ENCODE assay signal across 14 cellular contexts in genomic region chr22:28893810-28894209, GRCh38. TPM values are rescaled to one million over a fixed set of nuclear protein-coding genes. Genes with fewer than 3 reads are reported as not detected.
DNase-seq lines count a peak whose midpoint lies in the region; ATAC-seq, FAIRE-seq and TF ChIP-seq lines count a peak whose summit lies in the region.
"Had no signal": no experiment of that assay in that cellular context is flagged by ENCODE, and none has a peak within 500 bp of the region (broad histone marks: within the 10 kb centered on the region; RNA-seq: fewer than 3 reads in every experiment).

No MANE protein-coding gene starts in this region.

- TF ChIP-seq CTCF in HEK293 (tag by site-specific recombination; IDR thresholded peaks at IDR 0.05): no peak
- no peak for TF ChIP-seq CTCF in RWPE2 (IDR thresholded peaks at IDR 0.05; ENCODE audit: poor library complexity, severe bottlenecking)
- no peak for TF ChIP-seq CTCF in HepG2 (CRISPR knock-in tag; IDR thresholded peaks at IDR 0.05)

- in situ Hi-C loops in HepG2 (cut with HindIII; ENCODE audit: extremely low pct_ligation_motif_present, low pct_unique_long_range_greater_than_20kb): no loop called here

- H3K4me1 ChIP-seq in BLaER1 treated with 17β-estradiol and CSF1 and Interleukin-3, amounts not matched to agents 10 nM and 100 nM: peaks cover 39 to 71% (median 63%) of the 10 kb centered on the region in 10 experiments
- H3K4me1 ChIP-seq in HEK293 (ENCODE audit: control insufficient read depth, insufficient read depth, low read length): peaks cover 5% of the 10 kb centered on the region; the same call in 1 of the 2 replicates
- peaks cover 46% of the 10 kb centered on the region for H3K4me1 ChIP-seq in RWPE2 (ENCODE audit: insufficient read depth, poor library complexity, severe bottlenecking)
- H3K4me1 ChIP-seq in HepG2 (ENCODE audit: insufficient read depth, low read length): peaks cover 99% of the 10 kb centered on the region

- no peak overlapping the region for H3K27ac ChIP-seq in BLaER1 treated with 17β-estradiol and CSF1 and Interleukin-3, amounts not matched to agents 10 nM and 100 nM
- H3K27ac ChIP-seq in HEK293 (ENCODE audit: extremely low read depth, low read depth, low read length) (no peak overlapping the region), RWPE2 (ENCODE audit: poor library complexity, severe bottlenecking) (peak overlapping the region; percentile 48), HepG2 (ENCODE audit: extremely low read length, insufficient read depth, low read length) (no peak overlapping the region)

- no peaks in the 10 kb centered on the region for H3K9me3 ChIP-seq in BLaER1 treated with 17β-estradiol and CSF1 and Interleukin-3, amounts not matched to agents 10 nM and 100 nM (replicated peaks in 1 of 11)
- no peaks in the 10 kb centered on the region for H3K9me3 ChIP-seq in HEK293 (ENCODE audit: control insufficient read depth, insufficient read depth, low read depth, low read length)
- no peaks in the 10 kb centered on the region for H3K9me3 ChIP-seq in RWPE2 (ENCODE audit: severe bottlenecking)
- H3K9me3 ChIP-seq in HepG2 (ENCODE audit: low read length): no peaks in the 10 kb centered on the region
- H3K9me3 ChIP-seq: BE2C had no signal

- no peak for TF ChIP-seq RAD21 in HepG2 (CRISPR knock-in tag; IDR thresholded peaks at IDR 0.05)

- no peaks in the 10 kb centered on the region for H3K27me3 ChIP-seq in BLaER1 treated with 17β-estradiol and CSF1 and Interleukin-3, amounts not matched to agents 10 nM and 100 nM
- H3K27me3 ChIP-seq in RWPE2 (ENCODE audit: insufficient read depth, poor library complexity, severe bottlenecking): no peaks in the 10 kb centered on the region
- no peaks in the 10 kb centered on the region for H3K27me3 ChIP-seq in HepG2 (ENCODE audit: control insufficient read depth in 1 of 2, insufficient read depth in 2 of 2, low read length in 2 of 2)
- H3K27me3 ChIP-seq: BE2C had no signal

- no peak overlapping the region for H2AFZ ChIP-seq in HepG2 (ENCODE audit: low read length)

- DNase-seq in RWPE2 (ENCODE audit: low spot score): no peak
- DNase-seq in HepG2 (ENCODE audit: low spot score): no peak
- no peak for DNase-seq in activated CD4-positive, alpha-beta T cell treated with anti-CD3 and anti-CD28 coated beads for 48 hours
- DNase-seq in NCI-H82 (lab: John Stamatoyannopoulos, UW): no peak
- DNase-seq in cortex of kidney (lab: John Stamatoyannopoulos, UW): no peak
- DNase-seq: BE2C; CD8-positive, alpha-beta memory T cell; Karpas-422; NCI-H1048; NCI-H146; NCI-H2081 treated with DMSO at 0.1 percent for 48 hours had no signal

- no peak for FAIRE-seq in HepG2 (lab: Jason Lieb, UNC)
- FAIRE-seq: RCC 7860 had no signal

- CTCF ChIA-PET in HEK293 (lab: Yijun Ruan, JAX): interaction anchor here (0.6 to 1.8 kb wide), 2 partner anchors 38 to 161 kb away, joined by 3 to 4 read pairs; no protein-coding TSS in a partner anchor
- CTCF ChIA-PET in HepG2 (lab: Yijun Ruan, JAX; ENCODE audit: low intra/inter-chr PET ratio, low total read pairs): no interaction called here

- no peak for TF ChIP-seq POLR2A in HepG2 (IDR thresholded peaks at IDR 0.05; ENCODE audit: insufficient read depth in 1 of 2, low read depth in 2 of 2, low read length in 2 of 2)

- H4K20me1 ChIP-seq in BLaER1 treated with 17β-estradiol and CSF1 and Interleukin-3, amounts not matched to agents 10 nM and 100 nM: peaks cover 0 to 87% (median 24%) of the 10 kb centered on the region in 11 experiments; a peak in 11 of 22 replicates
- H4K20me1 ChIP-seq in HepG2 (ENCODE audit: insufficient read depth, low read length): peaks cover 84% of the 10 kb centered on the region

- peak overlapping the region in 10 of 11 experiments; percentile 56 to 94 (median 72); a peak in 20 of 22 replicates for H3K4me2 ChIP-seq in BLaER1 treated with 17β-estradiol and CSF1 and Interleukin-3, amounts not matched to agents 10 nM and 100 nM
- H3K4me2 ChIP-seq in HepG2 (ENCODE audit: low read depth, low read length): no peak overlapping the region

- H3K79me2 ChIP-seq in HepG2 (ENCODE audit: insufficient read depth, low read length): peaks cover 94% of the 10 kb centered on the region

- ATAC-seq in RWPE2 (ENCODE audit: low read depth) (no peak), HepG2 (no peak)

- no peaks in the 10 kb centered on the region for H3K36me3 ChIP-seq in BLaER1 treated with 17β-estradiol and CSF1 and Interleukin-3, amounts not matched to agents 10 nM and 100 nM
- H3K36me3 ChIP-seq in HEK293 (ENCODE audit: control insufficient read depth in 2 of 2, insufficient read depth in 1 of 2, low read length in 2 of 2) (no peaks in the 10 kb centered on the region), RWPE2 (ENCODE audit: low read depth) (no peaks in the 10 kb centered on the region), HepG2 (replicated peaks in 1 of 2; ENCODE audit: control insufficient read depth in 1 of 2, insufficient read depth in 2 of 2, low read length in 2 of 2) (peaks cover 8 to 35% of the 10 kb centered on the region in 2 experiments; a peak in 4 of 5 replicates)
- H3K36me3 ChIP-seq: BE2C had no signal

- POLR2A ChIA-PET in HEK293 (lab: Yijun Ruan, JAX) (interaction anchor here (1.1 kb wide), 1 partner anchor 10 kb away, joined by 3 read pairs; the partner anchor contains the start of gene ZNRF3), HepG2 (lab: Yijun Ruan, JAX) (interaction anchor here (1.3 kb wide), 1 partner anchor 24 kb away, joined by 3 read pairs; no protein-coding TSS in a partner anchor)

- no TSS peak for BruUV-seq in HepG2 (replicated peaks; lab: Mats Ljungman, UMichigan)

- intact Hi-C loops in HepG2 (cut with micrococcal nuclease; ENCODE audit: unreplicated experiment): loop anchor here (5.0 kb wide), 1 partner anchor 48 kb away; no protein-coding TSS in a partner anchor

- no peak for TF ChIP-seq EP300 in HepG2 (IDR thresholded peaks at IDR 0.05; ENCODE audit: low read depth in 2 of 2, low read length in 2 of 2)
- TF ChIP-seq EP300 in HepG2 (CRISPR knock-in tag; IDR thresholded peaks at IDR 0.05; ENCODE audit: borderline replicate concordance): no peak

- H3K4me3 ChIP-seq in BLaER1 treated with 17β-estradiol and CSF1 and Interleukin-3, amounts not matched to agents 10 nM and 100 nM: no peak overlapping the region
- H3K4me3 ChIP-seq in HEK293 (ENCODE audit: low read depth, low read length) (no peak overlapping the region), RWPE2 (ENCODE audit: severe bottlenecking) (no peak overlapping the region), HepG2 (replicated peaks in 1 of 3; ENCODE audit: insufficient read depth in 1 of 3, low read depth in 2 of 3, low read length in 3 of 3) (no peak overlapping the region)

- no peak overlapping the region for H3K9ac ChIP-seq in BLaER1 treated with 17β-estradiol and CSF1 and Interleukin-3, amounts not matched to agents 10 nM and 100 nM
- no peak overlapping the region for H3K9ac ChIP-seq in HepG2 (ENCODE audit: insufficient read depth, low read depth, low read length)

- 93% methylated on average over 4 of the region's 4 CpGs for WGBS in HepG2 (ENCODE audit: low lambda C conversion rate)

TF ChIP-seq in HEK293, 187 proteins besides CTCF, POLR2A, EP300 and RAD21:
- TF ChIP-seq ZNF391 (tag by site-specific recombination; IDR thresholded peaks at IDR 0.05; ENCODE audit: borderline replicate concordance, low read depth) (no peak), ZNF214 (tag by site-specific recombination; IDR thresholded peaks at IDR 0.05; ENCODE audit: borderline replicate concordance) (peak; percentile 47; the same call in 1 of the 2 replicates)

TF ChIP-seq in HepG2, 621 proteins besides CTCF, POLR2A, EP300 and RAD21:
- 0 out of 2 replicates have a peak, but pooled peaks have one; percentile 24 for TF ChIP-seq CEBPG (CRISPR knock-in tag; IDR thresholded peaks at IDR 0.05)
- peak; percentile 73 for TF ChIP-seq CEBPB (IDR thresholded peaks at IDR 0.05; ENCODE audit: borderline replicate concordance, low read depth, low read length)
- TF ChIP-seq ZNF224 (CRISPR knock-in tag; IDR thresholded peaks at IDR 0.05): no peak

RNA-seq across cellular contexts. Expression of gene ZNRF3, which starts 10.4 kb away (rescaled TPM):
- total RNA-seq in HepG2 (2016; rRNA removed; fragmentation: Illumina TruSeq; extraction: Trizol): 17.6 and 36.7 TPM in 2 replicates
- total RNA-seq in HepG2 (2016; cell fraction: cytosol; rRNA removed; fragmentation: Illumina TruSeq; extraction: Trizol; ENCODE audit: low read depth): 6.8 and 7.3 TPM in 2 replicates
- total RNA-seq in HepG2 (2016; cell fraction: insoluble cytoplasmic fraction; rRNA removed; fragmentation: Illumina TruSeq; extraction: Trizol): 15.3 and 36.6 TPM in 2 replicates
- total RNA-seq in HepG2 (2016; cell fraction: membrane; rRNA removed; fragmentation: Illumina TruSeq; extraction: Trizol): 18.5 and 19.0 TPM in 2 replicates
- total RNA-seq in HepG2 (2016; cell fraction: nucleus; rRNA removed; fragmentation: Illumina TruSeq; extraction: Trizol): 35.5 and 42.6 TPM in 2 replicates
- polyA plus RNA-seq in HepG2 (2011; rRNA removed): 17.4 and 20.3 TPM in 2 replicates
- 12.9 and 24.5 TPM in 2 replicates for polyA plus RNA-seq in HepG2 (2011; cell fraction: cytosol; rRNA removed)
- polyA plus RNA-seq in HepG2 (2011; cell fraction: nucleus; rRNA removed): 30.8 and 41.2 TPM in 2 replicates
- 19.0 and 20.9 TPM in 2 replicates for polyA plus RNA-seq in HepG2 (2012)
- polyA plus RNA-seq in HepG2 (2016; cell fraction: cytosol; fragmentation: Illumina TruSeq; extraction: Trizol; ENCODE audit: low read depth): 3.0 and 3.4 TPM in 2 replicates
- 14.9 and 16.9 TPM in 2 replicates for polyA plus RNA-seq in HepG2 (2016; cell fraction: insoluble cytoplasmic fraction; fragmentation: Illumina TruSeq; extraction: Trizol; ENCODE audit: low read depth)
- polyA plus RNA-seq in HepG2 (2016; cell fraction: membrane; fragmentation: Illumina TruSeq; extraction: Trizol; ENCODE audit: low read depth): 7.9 and 8.5 TPM in 2 replicates
- polyA plus RNA-seq in HepG2 (2016; cell fraction: nucleus; fragmentation: Illumina TruSeq; extraction: Trizol; ENCODE audit: insufficient read depth, low read depth): 54.3 and 62.4 TPM in 2 replicates
- 2.0 and 68.2 TPM in 2 replicates for polyA minus RNA-seq in HepG2 (2011; rRNA and poly(A)+ RNA removed; ENCODE audit: low replicate concordance)
- polyA minus RNA-seq in HepG2 (2011; cell fraction: cytosol; rRNA and poly(A)+ RNA removed): 28.7 and 38.5 TPM in 2 replicates
- polyA minus RNA-seq in HepG2 (2011; cell fraction: nucleus; rRNA and poly(A)+ RNA removed): 19.8 and 22.1 TPM in 2 replicates
